ENCODE assay signal across 33 cellular contexts in genomic region chr15:52118969-52119749, GRCh38. TPM values are rescaled to one million over a fixed set of nuclear protein-coding genes. Genes with fewer than 3 reads are reported as not detected.
"Had no signal": no experiment of that assay in that cellular context is flagged by ENCODE, and none has a peak within 500 bp of the region (broad histone marks: within the 10 kb centered on the region; RNA-seq: fewer than 3 reads in every experiment).

No MANE protein-coding gene starts in this region.

- DNase-seq: activated B cell treated with CpG ODN at 0.5 μM for 24 hours; activated CD4-positive, alpha-beta T cell treated with anti-CD3 and anti-CD28 coated beads, Interleukin-2, amount 50 U/mL, for 1 hour; activated CD8-positive, alpha-beta T cell treated with anti-CD3 and anti-CD28 coated beads for 36 hours; activated gamma-delta T cell treated with Interleukin-2 at 50 U/mL for 16 hours; activated T-cell treated with anti-CD3 and anti-CD28 coated beads, Interleukin-2, amount 50 U/mL, for 4 hours; aorta; body of pancreas; colonic mucosa; dorsolateral prefrontal cortex; effector memory CD8-positive, alpha-beta T cell; erythroblast; gastrocnemius medialis; glutamatergic neuron; left cardiac atrium; left ventricle myocardium superior; naive B cell; nucleus accumbens; psoas muscle; sigmoid colon; stimulated activated CD4-positive, alpha-beta T cell treated with anti-CD3 and anti-CD28 coated beads, Interleukin-1b, Interleukin-23, amount 100 ng/mL, for 48 hours; stimulated activated CD4-positive, alpha-beta T cell treated with anti-CD3 and anti-CD28 coated beads, Interleukin-4, amount 100 ng/mL, for 4 hours; stimulated activated CD8-positive, alpha-beta memory T cell treated with anti-CD3 and anti-CD28 coated beads, Interleukin-4, amount 100 ng/mL, for 48 hours; stimulated activated naive CD4-positive, alpha-beta T cell; T-helper 2 cell had no signal

- H3K4me1 Mint-ChIP-seq: activated B cell treated with CpG ODN at 0.5 μM for 24 hours; activated T-helper 17 cell treated with anti-CD3 and anti-CD28 coated beads, Interleukin-2, amount 50 U/mL, for 72 hours; mesothelial cell of epicardium had no signal

- H3K27me3 Mint-ChIP-seq: activated B cell treated with CpG ODN at 0.5 μM for 24 hours; activated CD8-positive, alpha-beta T cell treated with anti-CD3 and anti-CD28 coated beads for 36 hours; activated naive CD4-positive, alpha-beta T cell treated with anti-CD3 and anti-CD28 coated beads, Interleukin-2, amount 50 U/mL, for 24 hours; activated T-helper 17 cell treated with anti-CD3 and anti-CD28 coated beads, Interleukin-2, amount 50 U/mL, for 72 hours; effector memory CD8-positive, alpha-beta T cell; naive B cell had no signal

- H3K4me3 ChIP-seq: body of pancreas, colonic mucosa, dorsolateral prefrontal cortex, gastrocnemius medialis, pancreas, psoas muscle, sigmoid colon, smooth muscle cell, tibial nerve had no signal

- H3K36me3 ChIP-seq: colonic mucosa, gastrocnemius medialis, tibial nerve had no signal

- H3K4me2 ChIP-seq: smooth muscle cell had no signal

- H3K27ac ChIP-seq: colonic mucosa, gastrocnemius medialis, pancreas, psoas muscle, sigmoid colon, tibial nerve had no signal

- H3K36me3 Mint-ChIP-seq: mesothelial cell of epicardium had no signal

- FAIRE-seq: keratinocyte, pancreas had no signal

- H3K27ac Mint-ChIP-seq: activated B cell treated with CpG ODN at 0.5 μM for 24 hours; activated CD8-positive, alpha-beta T cell treated with anti-CD3 and anti-CD28 coated beads for 36 hours; activated naive CD4-positive, alpha-beta T cell treated with anti-CD3 and anti-CD28 coated beads, Interleukin-2, amount 50 U/mL, for 24 hours; activated T-helper 17 cell treated with anti-CD3 and anti-CD28 coated beads, Interleukin-2, amount 50 U/mL, for 72 hours; mesothelial cell of epicardium had no signal

- H3K9me3 ChIP-seq: body of pancreas, colonic mucosa, gastrocnemius medialis, pancreas, psoas muscle, sigmoid colon, tibial nerve had no signal

- H3K4me1 ChIP-seq: colonic mucosa, gastrocnemius medialis, psoas muscle, sigmoid colon had no signal

- H3K4me3 Mint-ChIP-seq: activated B cell treated with CpG ODN at 0.5 μM for 24 hours; activated CD8-positive, alpha-beta T cell treated with anti-CD3 and anti-CD28 coated beads for 36 hours; activated naive CD4-positive, alpha-beta T cell treated with anti-CD3 and anti-CD28 coated beads, Interleukin-2, amount 50 U/mL, for 24 hours; activated T-cell treated with anti-CD3 and anti-CD28 coated beads, Interleukin-2, amount 50 U/mL, for 4 hours; activated T-helper 17 cell treated with anti-CD3 and anti-CD28 coated beads, Interleukin-2, amount 50 U/mL, for 72 hours; effector memory CD8-positive, alpha-beta T cell; mesothelial cell of epicardium; naive B cell had no signal

- H3K27me3 ChIP-seq: body of pancreas, colonic mucosa, dorsolateral prefrontal cortex, gastrocnemius medialis, pancreas, tibial nerve had no signal

- H3K9me3 Mint-ChIP-seq: activated B cell treated with CpG ODN at 0.5 μM for 24 hours; activated CD8-positive, alpha-beta T cell treated with anti-CD3 and anti-CD28 coated beads for 36 hours; activated naive CD4-positive, alpha-beta T cell treated with anti-CD3 and anti-CD28 coated beads, Interleukin-2, amount 50 U/mL, for 24 hours; activated T-cell treated with anti-CD3 and anti-CD28 coated beads, Interleukin-2, amount 50 U/mL, for 4 hours; activated T-helper 17 cell treated with anti-CD3 and anti-CD28 coated beads, Interleukin-2, amount 50 U/mL, for 72 hours; effector memory CD8-positive, alpha-beta T cell; mesothelial cell of epicardium; naive B cell had no signal

RNA-seq across cellular contexts. Expression of gene BCL2L10, which starts 6.6 kb away (rescaled TPM):
- total RNA-seq: activated CD8-positive, alpha-beta T cell treated with anti-CD3 and anti-CD28 coated beads for 36 hours; activated T-helper 17 cell treated with anti-CD3 and anti-CD28 coated beads, Interleukin-2, amount 50 U/mL, for 72 hours; aorta; gastrocnemius medialis; left cardiac atrium; left ventricle myocardium superior; psoas muscle; tibial nerve; urinary bladder had no signal
- polyA plus RNA-seq: aorta, neural cell, smooth muscle cell had no signal
